1 cellular context compared by ENCODE assay signal in the genomic region with DNA sequence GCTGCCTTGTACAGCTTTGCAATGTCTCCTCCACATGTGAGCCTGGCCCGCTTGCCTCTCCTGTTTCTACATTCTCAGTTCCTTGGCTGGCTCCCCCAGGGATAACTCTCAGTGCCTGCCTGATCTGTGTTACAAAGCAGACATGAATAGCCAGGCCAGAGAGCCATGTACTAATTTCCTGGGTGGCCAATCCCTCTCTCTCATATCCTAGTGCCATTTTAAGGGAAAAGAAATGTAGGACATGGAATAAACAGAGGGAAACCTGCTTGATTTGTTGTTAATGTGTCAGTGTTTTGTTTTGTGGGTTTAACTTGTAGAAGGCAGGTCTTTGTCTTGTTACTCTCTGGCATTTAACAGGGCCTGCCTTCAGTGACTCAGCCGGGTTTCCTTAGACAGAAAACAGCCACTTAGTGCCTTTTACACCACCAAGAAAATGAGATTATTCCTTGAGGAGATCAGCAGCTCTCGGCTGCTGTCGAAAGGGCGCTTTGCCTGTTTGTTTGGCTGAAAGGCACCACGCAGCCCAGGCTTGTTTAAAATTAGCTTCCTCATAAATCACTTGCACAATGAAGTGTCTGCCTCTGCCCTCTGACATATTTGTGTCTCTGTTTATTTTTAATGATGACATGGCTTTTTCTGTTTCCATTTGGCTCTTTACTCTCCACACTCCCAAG.
TF ChIP-seq lines count a peak whose summit lies in the region.

No MANE protein-coding gene starts in this region.

TF ChIP-seq in H1, 55 proteins besides CTCF, POLR2A, EP300 and RAD21 (continued from another document):
- TF ChIP-seq TAF1 (IDR thresholded peaks at IDR 0.05; ENCODE audit: low read depth, low read length) (no peak), CBX5 (IDR thresholded peaks at IDR 0.05; ENCODE audit: low read depth, low read length) (no peak), CBX8 (IDR thresholded peaks at IDR 0.05; ENCODE audit: borderline replicate concordance, low read depth, low read length) (no peak)
TF ChIP-seq in H1: peak in this region for 0.
